ENCODE assay signal across 8 cellular contexts in genomic region chr14:64971890-64972785, GRCh38. TPM values are rescaled to one million over a fixed set of nuclear protein-coding genes. Genes with fewer than 3 reads are reported as not detected.
DNase-seq lines count a peak whose midpoint lies in the region; ATAC-seq, FAIRE-seq and TF ChIP-seq lines count a peak whose summit lies in the region.

TSS of gene RAB15 (minus strand) at chr14:64972336. CDS start at chr14:64972076, 260 bp downstream.

- no peaks in the 10 kb centered on the region for H3K36me3 Mint-ChIP-seq in activated naive CD8-positive, alpha-beta T cell treated with anti-CD3 and anti-CD28 coated beads for 36 hours
- no peaks in the 10 kb centered on the region for H3K36me3 Mint-ChIP-seq in progenitor cell of endocrine pancreas (ENCODE audit: insufficient read depth)

- POLR2A ChIA-PET in Panc1 (lab: Charles Lee), result no interaction called here

- H3K27me3 Mint-ChIP-seq in activated naive CD8-positive, alpha-beta T cell treated with anti-CD3 and anti-CD28 coated beads for 36 hours, result no peaks in the 10 kb centered on the region
- H3K27me3 Mint-ChIP-seq in progenitor cell of endocrine pancreas, result peaks cover 21% of the 10 kb centered on the region

- TF ChIP-seq CTCF in C4-2B (conservative IDR thresholded peaks at IDR 0.05) (no peak; the same call in 1 of the 2 replicates), Panc1 (IDR thresholded peaks at IDR 0.05) (no peak), heart left ventricle (IDR thresholded peaks at IDR 0.05) (peak in 1 of 12 donors; percentile 6), progenitor cell of endocrine pancreas (IDR thresholded peaks at IDR 0.05; ENCODE audit: unreplicated experiment) (no peak)

- peaks cover 10% of the 10 kb centered on the region for H3K4me1 Mint-ChIP-seq in activated naive CD8-positive, alpha-beta T cell treated with anti-CD3 and anti-CD28 coated beads for 36 hours
- peaks cover 11% of the 10 kb centered on the region for H3K4me1 Mint-ChIP-seq in progenitor cell of endocrine pancreas (ENCODE audit: low read depth)

- H3K4me3 ChIP-seq in Panc1 (ENCODE audit: low read depth in 2 of 2, low read length in 2 of 2) (peak within 1 kb of the TSS; percentile 47 to 54), heart left ventricle (peak within 1 kb of the TSS; percentile 60 to 89 (median 75))

- peak; percentile 80 for ATAC-seq in Panc1
- ATAC-seq in heart left ventricle, result peak; percentile 15 to 81 (median 70)
- no peak for ATAC-seq in HG02588 (IDR thresholded peaks at IDR 0.05; ENCODE audit: unreplicated experiment)

- no peak for FAIRE-seq in H54 (lab: Jason Lieb, UNC)

- peak within 1 kb of the TSS; percentile 68 for H3K27ac Mint-ChIP-seq in activated naive CD8-positive, alpha-beta T cell treated with anti-CD3 and anti-CD28 coated beads for 36 hours
- peak within 1 kb of the TSS; percentile 41 for H3K27ac Mint-ChIP-seq in progenitor cell of endocrine pancreas

- no TSS peak for BruUV-seq in Panc1 (replicated peaks; lab: Mats Ljungman, UMichigan)

- peak; percentile 39 for DNase-seq in H54 (ENCODE audit: insufficient read length, low spot score)
- DNase-seq in Panc1 (ENCODE audit: low read depth, low spot score), result no peak
- DNase-seq in activated naive CD8-positive, alpha-beta T cell treated with anti-CD3 and anti-CD28 coated beads for 36 hours, result peak; percentile 61
- DNase-seq in heart left ventricle, result peak; percentile 31 to 64 (median 36)
- peak; percentile 29 for DNase-seq in progenitor cell of endocrine pancreas (ENCODE audit: low spot score, unreplicated experiment)
- no peak for DNase-seq in NCI-H2081 treated with DMSO at 0.1 percent for 48 hours (lab: John Stamatoyannopoulos, UW)

- CTCF ChIA-PET in Panc1 (lab: Charles Lee), result no interaction called here

- intact Hi-C loops in Panc1 (cut with micrococcal nuclease; ENCODE audit: unreplicated experiment) (no loop called here), heart left ventricle (cut with DNase I) (loop anchor here in 1 of 10 donors (10.0 kb wide), 1 partner anchor 167 kb away; no protein-coding TSS in a partner anchor)

- 1 to 4% (median 1%) methylated on average over 22 to 103 of the region's 103 CpGs for whole genome bisulfite sequencing in heart left ventricle, 4 donors

- H3K9me3 Mint-ChIP-seq in activated naive CD8-positive, alpha-beta T cell treated with anti-CD3 and anti-CD28 coated beads for 36 hours, result no peaks in the 10 kb centered on the region
- H3K9me3 Mint-ChIP-seq in progenitor cell of endocrine pancreas (ENCODE audit: low read depth), result no peaks in the 10 kb centered on the region

- H3K4me1 ChIP-seq in Panc1 (ENCODE audit: control insufficient read depth, insufficient read depth, low read length) (no peaks in the 10 kb centered on the region), heart left ventricle (peaks cover 0 to 22% (median 9%) of the 10 kb centered on the region in 12 donors)

- H3K4me3 Mint-ChIP-seq in activated naive CD8-positive, alpha-beta T cell treated with anti-CD3 and anti-CD28 coated beads for 36 hours, result peak within 1 kb of the TSS; percentile 82
- peak within 1 kb of the TSS; percentile 79 for H3K4me3 Mint-ChIP-seq in progenitor cell of endocrine pancreas (ENCODE audit: low read depth)

- in situ Hi-C loops in Panc1 (cut with HindIII; ENCODE audit: low pct_unique_long_range_greater_than_20kb, low sequenced_read_pairs), result no loop called here

- TF ChIP-seq POLR2A in H54 (IDR thresholded peaks at IDR 0.05; ENCODE audit: low read depth, low read length) (no peak), heart left ventricle (IDR thresholded peaks at IDR 0.05) (no peak)

- no peaks in the 10 kb centered on the region; the same call in 1 of the 2 replicates for H3K27me3 ChIP-seq in Panc1 (ENCODE audit: control insufficient read depth, insufficient read depth, low read length)
- no peaks in the 10 kb centered on the region for H3K27me3 ChIP-seq in heart left ventricle

- H3K27ac ChIP-seq in C4-2B (peak within 1 kb of the TSS; percentile 62), Panc1 (ENCODE audit: low read length) (no peak within 1 kb of the TSS), heart left ventricle (peak within 1 kb of the TSS in 3 of 12 donors; percentile 25 to 39 (median 28))

- H3K9me3 ChIP-seq in Panc1 (ENCODE audit: control insufficient read depth, insufficient read depth, low read depth, low read length) (no peaks in the 10 kb centered on the region), heart left ventricle (no peaks in the 10 kb centered on the region)

- no peaks in the 10 kb centered on the region for H3K36me3 ChIP-seq in Panc1 (ENCODE audit: control insufficient read depth, insufficient read depth, low read length)
- no peaks in the 10 kb centered on the region for H3K36me3 ChIP-seq in heart left ventricle

RNA-seq across cellular contexts. Expression of gene RAB15, which starts in this region (rescaled TPM):
- total RNA-seq in Panc1 (2021; ENCODE audit: unreplicated experiment) (6.0 TPM), heart left ventricle (10 to 100 TPM; 15.2 to 70.4 (median 22.5) TPM), progenitor cell of endocrine pancreas (27.6 and 28.6 TPM in 2 replicates)
- 5.4 TPM for polyA plus RNA-seq in Panc1 (2012; ENCODE audit: insufficient read length)
- 1 to 10 TPM; 3.4 TPM for total RNA-seq in activated naive CD8-positive, alpha-beta T cell treated with anti-CD3 and anti-CD28 coated beads for 36 hours
- 10 to 100 TPM; 12.0 to 53.6 TPM for polyA plus RNA-seq in heart left ventricle

Comparison
In these comparisons a context has a peak if more than half of its experiments do, and no peak if none do; other contexts are left out.
1. DNase-seq: peak in H54 (single experiment), activated naive CD8-positive, alpha-beta T cell treated with anti-CD3 and anti-CD28 coated beads for 36 hours (single experiment), heart left ventricle (5 of 5) and progenitor cell of endocrine pancreas (single experiment); none in Panc1 (single experiment) and NCI-H2081 treated with DMSO at 0.1 percent for 48 hours (single experiment).